8 cellular contexts compared by ENCODE assay signal in the genomic region with DNA sequence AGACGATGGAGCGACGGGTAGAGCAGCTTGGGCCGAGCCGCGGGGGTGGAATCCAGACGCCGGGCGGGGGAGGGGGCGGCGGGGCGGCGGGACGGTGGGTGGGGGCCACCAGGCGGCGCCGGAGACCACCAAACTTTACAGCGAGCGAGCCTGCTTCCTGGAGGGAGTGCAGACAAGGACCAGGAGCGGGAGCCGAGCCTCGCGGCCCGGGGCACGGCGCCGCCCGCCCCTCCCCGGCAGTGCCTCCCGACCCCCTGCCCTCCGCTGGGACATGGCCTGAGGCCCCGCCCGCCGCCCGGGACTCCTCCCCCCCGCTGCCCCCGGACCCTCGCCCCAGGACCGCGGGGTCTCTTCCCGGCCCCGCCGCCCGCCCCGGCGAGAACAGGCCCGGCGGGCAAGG. TPM values are rescaled to one million over a fixed set of nuclear protein-coding genes. Genes with fewer than 3 reads are reported as not detected.
DNase-seq lines count a peak whose midpoint lies in the region; ATAC-seq and TF ChIP-seq lines count a peak whose summit lies in the region.
"Not testable (repeated sequence)": the region's sequence is repeated elsewhere in the genome, so short reads cannot be mapped to it uniquely, and the experiment has no call there.

No MANE protein-coding gene starts in this region.

- H3K4me3 ChIP-seq in AG09309 (ENCODE audit: control insufficient read depth, low read depth, low read length) (peak overlapping the region; percentile 46), OCI-LY7 (ENCODE audit: low read depth, low read length, poor library complexity, severe bottlenecking) (peak overlapping the region; percentile 80), left lung (peak overlapping the region; percentile 43 to 60), spleen (peak overlapping the region; percentile 38 to 77 (median 59))

- not testable (repeated sequence) for DNase-seq in AG09309 (ENCODE audit: low read depth)
- DNase-seq in OCI-LY7 (ENCODE audit: low spot score), result peak; percentile 51
- peak; percentile 10 for DNase-seq in activated CD8-positive, alpha-beta memory T cell treated with anti-CD3 and anti-CD28 coated beads, Interleukin-2, amount 50 U/mL, for 1 hour (ENCODE audit: extremely low read depth)
- peak; percentile 63 for DNase-seq in ecto neural progenitor cell (ENCODE audit: low spot score)
- DNase-seq in left lung, result peak; percentile 53 to 75
- DNase-seq in spleen, result peak; percentile 85

- TF ChIP-seq POLR2A in spleen (IDR thresholded peaks at IDR 0.05), result not testable (repeated sequence)

- intact Hi-C loops in OCI-LY7 (cut with micrococcal nuclease; ENCODE audit: unreplicated experiment); spleen (cut with DNase I; ENCODE audit: low total_unique reads): not testable (repeated sequence)
- intact Hi-C loops in left lung (cut with DNase I), result loop anchor here in 1 of 2 donors (10.0 kb wide), 1 partner anchor 139 kb away; a partner anchor contains a TSS

- POLR2A ChIA-PET in OCI-LY7 (lab: Charles Lee), result interaction anchor here (1.4 kb wide), 1 partner anchor 10 kb away, joined by 3 read pairs; no protein-coding TSS in a partner anchor

- peak overlapping the region; percentile 56 for H3K27ac ChIP-seq in OCI-LY7 (ENCODE audit: low read depth, low read length, poor library complexity, severe bottlenecking)
- peak overlapping the region; percentile 53 to 90 for H3K27ac ChIP-seq in left lung
- peak overlapping the region in 7 of 8 donors; percentile 87 to 96 (median 92) for H3K27ac ChIP-seq in spleen

- not testable (repeated sequence) for H3K27me3 ChIP-seq in left lung; spleen (replicated peaks in 1 of 7)

- WGBS in spleen, 5 donors, result 0 to 2% (median 0%) methylated on average over 4 to 42 of the region's 48 CpGs; no CpG with 5 or more reads in 1 of the 5 donors

- peak overlapping the region; percentile 97 for H3K4me2 ChIP-seq in OCI-LY7 (ENCODE audit: low read length)

- CTCF ChIA-PET in OCI-LY7 (lab: Charles Lee; ENCODE audit: unreplicated experiment), result not testable (repeated sequence)

- H4K20me1 ChIP-seq in OCI-LY7 (ENCODE audit: insufficient read depth, low read length), result peaks cover 15% of the 10 kb centered on the region

- H3K36me3 ChIP-seq in OCI-LY7 (ENCODE audit: insufficient read depth, low read length) (peaks cover 38% of the 10 kb centered on the region), left lung (peaks cover 0 to 25% of the 10 kb centered on the region in 2 donors), spleen (peaks cover 0 to 37% (median 9%) of the 10 kb centered on the region in 6 donors)

- H2AFZ ChIP-seq in OCI-LY7 (ENCODE audit: low read length), result not testable (repeated sequence)

- BruUV-seq in OCI-LY7 (replicated peaks; lab: Mats Ljungman, UMichigan), result not testable (repeated sequence)

- H3K79me2 ChIP-seq in OCI-LY7 (ENCODE audit: insufficient read depth, low read depth, low read length), result peaks cover 58% of the 10 kb centered on the region

- ATAC-seq in GM19455 (IDR thresholded peaks at IDR 0.05; ENCODE audit: unreplicated experiment) (peak; percentile 26), HG03108 (IDR thresholded peaks at IDR 0.05; ENCODE audit: unreplicated experiment) (peak; percentile 20), left lung (peak; percentile 41)

- not testable (repeated sequence) for H3K9me2 ChIP-seq in OCI-LY7 (ENCODE audit: insufficient read depth, low read length)

- TF ChIP-seq CTCF in AG09309 (IDR thresholded peaks at IDR 0.05; ENCODE audit: control insufficient read depth, insufficient read depth, low read depth, low read length, missing control alignments), result peak; percentile 12
- TF ChIP-seq CTCF in OCI-LY7 (conservative IDR thresholded peaks at IDR 0.05; ENCODE audit: low read length); left lung (IDR thresholded peaks at IDR 0.05): not testable (repeated sequence)
- TF ChIP-seq CTCF in spleen (IDR thresholded peaks at IDR 0.05 in 8 of 11, conservative IDR thresholded peaks at IDR 0.05 in 3 of 11), result peak in 7 of 11 experiments; percentile 13 to 59 (median 35)

- H3K4me1 ChIP-seq in OCI-LY7 (ENCODE audit: insufficient read depth, low read length, poor library complexity, severe bottlenecking) (peaks cover 30% of the 10 kb centered on the region), left lung (peaks cover 17 to 47% of the 10 kb centered on the region in 2 donors), spleen (peaks cover 21 to 64% (median 51%) of the 10 kb centered on the region in 6 donors)

- H3K9me3 ChIP-seq in OCI-LY7 (ENCODE audit: low read length); left lung; spleen: not testable (repeated sequence)

RNA-seq across cellular contexts. Expression of a gene that starts 0.4 kb away (rescaled TPM):
- 8.5 and 9.8 TPM in 2 replicates for total RNA-seq in OCI-LY7 (2014; rRNA removed; shearing (Covaris generic))
- total RNA-seq in OCI-LY7 (2022) (16.7 and 17.1 TPM in 2 replicates), left lung (10 to 100 TPM; 13.6 to 15.1 TPM), spleen (10 to 100 TPM; 12.9 to 17.2 (median 15.0) TPM)
- polyA plus RNA-seq in spleen, result 1 to 10 TPM; 4.8 to 8.3 (median 7.7) TPM

RNA-seq across cellular contexts. Expression of a gene that starts 27.4 kb away (rescaled TPM):
- 42.9 and 48.4 TPM in 2 replicates for total RNA-seq in OCI-LY7 (2014; rRNA removed; shearing (Covaris generic))
- 97.3 and 101 TPM in 2 replicates for total RNA-seq in OCI-LY7 (2022)
- total RNA-seq in left lung, result 10 to 100 TPM; 27.2 to 28.0 TPM
- 10 to 100 TPM; 16.1 to 29.8 (median 25.6) TPM for total RNA-seq in spleen
- 10 to 100 TPM; 11.4 to 16.0 (median 13.4) TPM for polyA plus RNA-seq in spleen
